14 cellular contexts compared by ENCODE assay signal in the genomic region with DNA sequence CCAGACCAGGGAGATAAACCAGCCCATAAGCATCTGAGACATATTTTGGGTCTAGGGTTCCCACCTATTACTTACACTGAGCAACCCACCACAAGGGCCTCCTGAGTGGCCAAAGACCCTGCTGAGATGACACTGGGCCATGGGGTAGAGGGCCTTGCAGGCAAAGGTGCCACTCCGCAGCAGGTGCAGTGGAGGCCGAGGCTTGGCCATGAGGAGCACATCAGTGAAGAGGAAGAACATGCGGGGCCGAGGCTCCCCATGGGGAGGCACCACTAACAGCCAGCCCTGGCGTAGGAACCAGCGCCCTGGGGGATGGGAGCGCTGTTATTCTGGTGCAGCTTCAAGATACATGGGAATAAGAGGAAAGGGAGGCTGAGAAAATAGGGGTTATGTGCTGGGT. TPM values are rescaled to one million over a fixed set of nuclear protein-coding genes. Genes with fewer than 3 reads are reported as not detected.
DNase-seq lines count a peak whose midpoint lies in the region; ATAC-seq and TF ChIP-seq lines count a peak whose summit lies in the region.
"Had no signal": no experiment of that assay in that cellular context is flagged by ENCODE, and none has a peak within 500 bp of the region (broad histone marks: within the 10 kb centered on the region; RNA-seq: fewer than 3 reads in every experiment).

No MANE protein-coding gene starts in this region.

- no peak for TF ChIP-seq CTCF in 22Rv1 (IDR thresholded peaks at IDR 0.05)
- no peak for TF ChIP-seq CTCF in Calu3 (IDR thresholded peaks at IDR 0.05; ENCODE audit: unreplicated experiment)

- POLR2A ChIA-PET in naive thymus-derived CD8-positive, alpha-beta T cell (lab: Charles Lee), result interaction anchor here (2.9 to 8.7 kb wide), 2 partner anchors 16 to 70 kb away, joined by 10 to 180 read pairs; a partner anchor contains a TSS

- no peak overlapping the region for H3K4me2 ChIP-seq in mesendoderm (ENCODE audit: low read length)

- H3K27me3 ChIP-seq in mesendoderm (ENCODE audit: insufficient read depth, low read length, poor library complexity), result no peaks in the 10 kb centered on the region

- no peak overlapping the region for H3K4me3 Mint-ChIP-seq in Calu3 (ENCODE audit: low read depth, unreplicated experiment)
- peak overlapping the region; percentile 50 for H3K4me3 Mint-ChIP-seq in activated naive CD8-positive, alpha-beta T cell treated with anti-CD3 and anti-CD28 coated beads for 36 hours
- peak overlapping the region in 9 of 10 donors; percentile 56 to 80 (median 72) for H3K4me3 Mint-ChIP-seq in naive thymus-derived CD8-positive, alpha-beta T cell

- H2BK5ac ChIP-seq in mesendoderm (ENCODE audit: low read length), result no peak overlapping the region

- WGBS in mesendoderm (ENCODE audit: extremely low coverage, insufficient coverage, low lambda C conversion rate), result no CpG with 5 or more reads among the region's 7 CpGs

- DNase-seq in Calu3 (no peak), mesendoderm (no peak), DMS153 (lab: John Stamatoyannopoulos, UW) (no peak), NOMO-1 treated with dmso at 0.1 percent for 144 hours (lab: John Stamatoyannopoulos, UW; ENCODE audit: unreplicated experiment) (no peak)
- no peak for DNase-seq in activated naive CD8-positive, alpha-beta T cell treated with anti-CD3 and anti-CD28 coated beads for 36 hours
- no peak for DNase-seq in naive thymus-derived CD8-positive, alpha-beta T cell
- DNase-seq: activated CD4-positive, CD25-positive, alpha-beta regulatory T cell treated with anti-CD3 and anti-CD28 coated beads, Interleukin-2, amount 50 U/mL, for 72 hours; amniotic stem cell; NCI-H446 treated with DMSO at 0.1 percent for 48 hours; SHP77 treated with DMSO at 0.1 percent for 48 hours had no signal

- peak overlapping the region; percentile 21 for H3K27ac Mint-ChIP-seq in Calu3 (ENCODE audit: unreplicated experiment)
- peak overlapping the region; percentile 76 for H3K27ac Mint-ChIP-seq in activated naive CD8-positive, alpha-beta T cell treated with anti-CD3 and anti-CD28 coated beads for 36 hours
- H3K27ac Mint-ChIP-seq in naive thymus-derived CD8-positive, alpha-beta T cell, result peak overlapping the region; percentile 35 to 99 (median 88)

- intact Hi-C loops in Calu3 (cut with micrococcal nuclease; ENCODE audit: unreplicated experiment), result loop anchor here (5.0 to 10.0 kb wide), 2 partner anchors 35 to 72 kb away; a partner anchor contains a TSS

- no peak overlapping the region for H3K18ac ChIP-seq in mesendoderm (ENCODE audit: low read length)

- H3K36me3 ChIP-seq in mesendoderm (ENCODE audit: control insufficient read depth, insufficient read depth, low read length), result peaks cover 6% of the 10 kb centered on the region

- peaks cover 33% of the 10 kb centered on the region for H3K4me1 Mint-ChIP-seq in Calu3 (ENCODE audit: low read depth, unreplicated experiment)
- H3K4me1 Mint-ChIP-seq in activated naive CD8-positive, alpha-beta T cell treated with anti-CD3 and anti-CD28 coated beads for 36 hours, result peaks cover 67% of the 10 kb centered on the region
- peaks cover 41 to 85% (median 80%) of the 10 kb centered on the region in 4 donors for H3K4me1 Mint-ChIP-seq in naive thymus-derived CD8-positive, alpha-beta T cell

- H3K9me3 Mint-ChIP-seq in Calu3 (ENCODE audit: low read depth, unreplicated experiment), result peaks cover 2% of the 10 kb centered on the region
- peaks cover 3% of the 10 kb centered on the region for H3K9me3 Mint-ChIP-seq in activated naive CD8-positive, alpha-beta T cell treated with anti-CD3 and anti-CD28 coated beads for 36 hours
- H3K9me3 Mint-ChIP-seq in naive thymus-derived CD8-positive, alpha-beta T cell, result peaks cover 0 to 6% (median 0%) of the 10 kb centered on the region in 9 donors

- ATAC-seq in naive thymus-derived CD8-positive, alpha-beta T cell, result no peak
- no peak for ATAC-seq in HG02970 (IDR thresholded peaks at IDR 0.05; ENCODE audit: low FRiP score, unreplicated experiment)

- H3K27me3 Mint-ChIP-seq in Calu3 (ENCODE audit: unreplicated experiment), result no peaks in the 10 kb centered on the region
- peaks cover 4% of the 10 kb centered on the region for H3K27me3 Mint-ChIP-seq in activated naive CD8-positive, alpha-beta T cell treated with anti-CD3 and anti-CD28 coated beads for 36 hours
- peaks cover 0 to 7% (median 0%) of the 10 kb centered on the region in 5 donors for H3K27me3 Mint-ChIP-seq in naive thymus-derived CD8-positive, alpha-beta T cell

- H3K79me2 ChIP-seq in mesendoderm (ENCODE audit: control insufficient read depth, insufficient read depth, low read length), result no peaks in the 10 kb centered on the region

- H2BK120ac ChIP-seq in mesendoderm (ENCODE audit: low read depth, low read length), result no peak overlapping the region

- H4K5ac ChIP-seq in mesendoderm (ENCODE audit: low read length), result no peak overlapping the region

- no peak overlapping the region for H3K9ac ChIP-seq in mesendoderm (ENCODE audit: low read length)

- CTCF ChIA-PET in Calu3 (lab: Charles Lee), result interaction anchor here (1.8 to 2.1 kb wide), 2 partner anchors 16 to 34 kb away, joined by 4 to 10 read pairs; no protein-coding TSS in a partner anchor

- H3K79me1 ChIP-seq in mesendoderm (ENCODE audit: low read length), result peaks cover 12% of the 10 kb centered on the region

- H3K27ac ChIP-seq in 22Rv1 (peak overlapping the region; percentile 89), mesendoderm (ENCODE audit: low read depth, low read length) (no peak overlapping the region)

- H2AK5ac ChIP-seq in mesendoderm (ENCODE audit: low read length), result no peak overlapping the region

- no peak overlapping the region for H3K4ac ChIP-seq in mesendoderm (ENCODE audit: low read depth, low read length)

- peaks cover 42% of the 10 kb centered on the region for H3K36me3 Mint-ChIP-seq in Calu3 (ENCODE audit: insufficient read depth, unreplicated experiment)
- H3K36me3 Mint-ChIP-seq in activated naive CD8-positive, alpha-beta T cell treated with anti-CD3 and anti-CD28 coated beads for 36 hours, result peaks cover 38% of the 10 kb centered on the region
- H3K36me3 Mint-ChIP-seq in naive thymus-derived CD8-positive, alpha-beta T cell, result peaks cover 4 to 28% (median 13%) of the 10 kb centered on the region in 3 donors

- H2BK15ac ChIP-seq in mesendoderm (replicated peaks; ENCODE audit: low read depth), result no peak overlapping the region

- no TSS peak for BruUV-seq in Calu3 (replicated peaks; lab: Mats Ljungman, UMichigan)

- H3K4me1 ChIP-seq in mesendoderm (ENCODE audit: control insufficient read depth, low read depth, low read length), result peaks cover 5% of the 10 kb centered on the region

- no peak overlapping the region for H3K23ac ChIP-seq in mesendoderm (ENCODE audit: low read length)

- H4K8ac ChIP-seq in mesendoderm (ENCODE audit: low read depth, low read length), result no peak overlapping the region

- no peak overlapping the region for H3K56ac ChIP-seq in mesendoderm (ENCODE audit: low read length)

- no peak overlapping the region for H3K4me3 ChIP-seq in mesendoderm (ENCODE audit: low read length)

RNA-seq across cellular contexts. Expression of a gene that starts 2.6 kb away (rescaled TPM):
- total RNA-seq in Calu3 (2022), result 14.2 and 15.4 TPM in 2 replicates
- 10 to 100 TPM; 17.2 to 18.7 TPM for total RNA-seq in activated naive CD8-positive, alpha-beta T cell treated with anti-CD3 and anti-CD28 coated beads for 36 hours
- total RNA-seq in naive thymus-derived CD8-positive, alpha-beta T cell, result under 1 TPM in 1 of 2 experiments, not detected in 1; 0.29 TPM
- polyA plus RNA-seq in naive thymus-derived CD8-positive, alpha-beta T cell, result under 1 TPM; 0.13 to 0.25 (median 0.24) TPM
- polyA plus RNA-seq in mesendoderm (2013, experiment 1 of 2), result 13.9 TPM
- 14.0 TPM for polyA plus RNA-seq in mesendoderm (2013, experiment 2 of 2)

RNA-seq across cellular contexts. Expression of a gene that starts 4.3 kb away (rescaled TPM):
- total RNA-seq in Calu3 (2022), result 7.9 and 8.0 TPM in 2 replicates
- 1 to 10 TPM; 8.2 to 9.4 TPM for total RNA-seq in activated naive CD8-positive, alpha-beta T cell treated with anti-CD3 and anti-CD28 coated beads for 36 hours
- 10 to 100 TPM; 13.8 to 16.6 TPM for total RNA-seq in naive thymus-derived CD8-positive, alpha-beta T cell
- polyA plus RNA-seq in naive thymus-derived CD8-positive, alpha-beta T cell, result 10 to 100 TPM; 45.9 to 59.0 (median 51.5) TPM
- polyA plus RNA-seq in mesendoderm (2013, experiment 1 of 2), result 7.8 TPM
- 6.8 TPM for polyA plus RNA-seq in mesendoderm (2013, experiment 2 of 2)

RNA-seq across cellular contexts. Expression of a gene that starts 4.6 kb away (rescaled TPM):
- 8,471 and 11,520 TPM in 2 replicates for total RNA-seq in Calu3 (2022)
- over 10,000 TPM in 1 of 2 experiments, 1,000 to 10,000 TPM in 1; 8,498 to 10,099 TPM for total RNA-seq in activated naive CD8-positive, alpha-beta T cell treated with anti-CD3 and anti-CD28 coated beads for 36 hours
- over 10,000 TPM; 14,495 to 21,271 TPM for total RNA-seq in naive thymus-derived CD8-positive, alpha-beta T cell
- polyA plus RNA-seq in naive thymus-derived CD8-positive, alpha-beta T cell, result 10 to 100 TPM in 1 of 3 donors, not detected in 2; 33.0 TPM
- not detected for polyA plus RNA-seq in mesendoderm (2013, experiment 1 of 2)
- polyA plus RNA-seq in mesendoderm (2013, experiment 2 of 2), result not detected

RNA-seq across cellular contexts. Expression of a gene that starts 11.3 kb away (rescaled TPM):
- total RNA-seq in Calu3 (2022), result 0.64 and 0.76 TPM in 2 replicates
- total RNA-seq in activated naive CD8-positive, alpha-beta T cell treated with anti-CD3 and anti-CD28 coated beads for 36 hours, result 1 to 10 TPM; 1.5 to 2.7 TPM
- not detected for total RNA-seq in naive thymus-derived CD8-positive, alpha-beta T cell
- not detected for polyA plus RNA-seq in naive thymus-derived CD8-positive, alpha-beta T cell
- polyA plus RNA-seq in mesendoderm (2013, experiment 1 of 2), result 1.6 TPM
- polyA plus RNA-seq in mesendoderm (2013, experiment 2 of 2), result 1.8 TPM
- polyA plus RNA-seq: CD14-positive monocyte had no signal

RNA-seq across cellular contexts. Expression of a gene that starts 11.7 kb away (rescaled TPM):
- total RNA-seq in Calu3 (2022), result not detected in 2 replicates
- 10 to 100 TPM; 67.7 to 69.4 TPM for total RNA-seq in activated naive CD8-positive, alpha-beta T cell treated with anti-CD3 and anti-CD28 coated beads for 36 hours
- 10 to 100 TPM; 24.2 to 25.4 TPM for total RNA-seq in naive thymus-derived CD8-positive, alpha-beta T cell
- 100 to 1,000 TPM in 1 of 3 donors, 10 to 100 TPM in 2; 82.2 to 128 (median 91.6) TPM for polyA plus RNA-seq in naive thymus-derived CD8-positive, alpha-beta T cell
- 0.87 TPM for polyA plus RNA-seq in mesendoderm (2013, experiment 1 of 2)
- polyA plus RNA-seq in mesendoderm (2013, experiment 2 of 2), result 0.91 TPM
- total RNA-seq: M059J had no signal

Comparison
In these comparisons a context has a peak if more than half of its experiments do, and no peak if none do; other contexts are left out.
1. H3K27ac Mint-ChIP-seq: peak in every context shown above with its lines; median percentile 88 in naive thymus-derived CD8-positive, alpha-beta T cell; 76 in activated naive CD8-positive, alpha-beta T cell treated with anti-CD3 and anti-CD28 coated beads for 36 hours; 21 in Calu3.
2. RNA of a gene that starts 2.6 kb away (total RNA-seq): 17.2 to 18.7 TPM in activated naive CD8-positive, alpha-beta T cell treated with anti-CD3 and anti-CD28 coated beads for 36 hours and 14.2 to 15.4 TPM in Calu3; 0.29 TPM in naive thymus-derived CD8-positive, alpha-beta T cell; every median in the first group is over 10 times any median in the second.